ENCODE assay signal across 8 cellular contexts in genomic region chr7:145462463-145462862, GRCh38.
"Had no signal": no experiment of that assay in that cellular context is flagged by ENCODE, and none has a peak within 500 bp of the region (broad histone marks: within the 10 kb centered on the region; RNA-seq: fewer than 3 reads in every experiment).

No MANE protein-coding gene starts in this region.

- H3K4me3 ChIP-seq: GM23338, K562 had no signal

- DNase-seq: H9, HCEC 1CT, IMR-90 had no signal

- ATAC-seq: GM23338, K562 had no signal

- FAIRE-seq: H1, H54, HTR-8/SVneo, K562 had no signal
